2 cellular contexts compared by ENCODE assay signal in the genomic region with DNA sequence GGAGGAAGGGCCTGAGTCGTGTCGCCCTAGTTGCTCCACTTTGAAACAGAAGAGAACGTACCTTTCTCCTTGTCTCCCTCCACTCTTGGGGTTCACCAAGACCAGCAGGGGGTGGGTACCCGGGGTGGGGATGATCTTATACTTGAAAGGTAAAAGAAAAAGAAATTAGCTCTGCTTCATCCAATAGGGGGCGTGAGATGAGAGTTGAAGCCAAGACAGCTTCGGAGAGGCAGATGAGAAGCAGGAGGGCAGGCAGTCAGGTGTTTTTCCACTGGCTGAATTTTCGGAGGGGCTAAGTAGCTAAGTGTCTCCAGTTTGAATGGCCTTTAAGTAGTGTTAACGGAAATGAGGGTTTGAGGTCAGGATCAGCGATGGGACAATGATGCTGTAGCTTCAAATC.
TF ChIP-seq lines count a peak whose summit lies in the region.

No MANE protein-coding gene starts in this region.

TF ChIP-seq in GM12878, 131 proteins besides CTCF, POLR2A, EP300 and RAD21 (continued from another document):
- no peak for TF ChIP-seq ZNF24 (IDR thresholded peaks at IDR 0.05)
- no peak for TF ChIP-seq BHLHE40 (IDR thresholded peaks at IDR 0.05; ENCODE audit: borderline replicate concordance in 1 of 2, low read depth in 2 of 2, low read length in 1 of 2)
- no peak for TF ChIP-seq CREB1 (IDR thresholded peaks at IDR 0.05; ENCODE audit: low read depth)
- TF ChIP-seq MEF2A (IDR thresholded peaks at IDR 0.05; ENCODE audit: insufficient read depth, low read depth, low read length), result no peak
- no peak for TF ChIP-seq BACH1 (IDR thresholded peaks at IDR 0.05; ENCODE audit: borderline replicate concordance)
- no peak for TF ChIP-seq ZNF384 (IDR thresholded peaks at IDR 0.05; ENCODE audit: borderline replicate concordance, low read depth, low read length)
- TF ChIP-seq, protein P1, sequence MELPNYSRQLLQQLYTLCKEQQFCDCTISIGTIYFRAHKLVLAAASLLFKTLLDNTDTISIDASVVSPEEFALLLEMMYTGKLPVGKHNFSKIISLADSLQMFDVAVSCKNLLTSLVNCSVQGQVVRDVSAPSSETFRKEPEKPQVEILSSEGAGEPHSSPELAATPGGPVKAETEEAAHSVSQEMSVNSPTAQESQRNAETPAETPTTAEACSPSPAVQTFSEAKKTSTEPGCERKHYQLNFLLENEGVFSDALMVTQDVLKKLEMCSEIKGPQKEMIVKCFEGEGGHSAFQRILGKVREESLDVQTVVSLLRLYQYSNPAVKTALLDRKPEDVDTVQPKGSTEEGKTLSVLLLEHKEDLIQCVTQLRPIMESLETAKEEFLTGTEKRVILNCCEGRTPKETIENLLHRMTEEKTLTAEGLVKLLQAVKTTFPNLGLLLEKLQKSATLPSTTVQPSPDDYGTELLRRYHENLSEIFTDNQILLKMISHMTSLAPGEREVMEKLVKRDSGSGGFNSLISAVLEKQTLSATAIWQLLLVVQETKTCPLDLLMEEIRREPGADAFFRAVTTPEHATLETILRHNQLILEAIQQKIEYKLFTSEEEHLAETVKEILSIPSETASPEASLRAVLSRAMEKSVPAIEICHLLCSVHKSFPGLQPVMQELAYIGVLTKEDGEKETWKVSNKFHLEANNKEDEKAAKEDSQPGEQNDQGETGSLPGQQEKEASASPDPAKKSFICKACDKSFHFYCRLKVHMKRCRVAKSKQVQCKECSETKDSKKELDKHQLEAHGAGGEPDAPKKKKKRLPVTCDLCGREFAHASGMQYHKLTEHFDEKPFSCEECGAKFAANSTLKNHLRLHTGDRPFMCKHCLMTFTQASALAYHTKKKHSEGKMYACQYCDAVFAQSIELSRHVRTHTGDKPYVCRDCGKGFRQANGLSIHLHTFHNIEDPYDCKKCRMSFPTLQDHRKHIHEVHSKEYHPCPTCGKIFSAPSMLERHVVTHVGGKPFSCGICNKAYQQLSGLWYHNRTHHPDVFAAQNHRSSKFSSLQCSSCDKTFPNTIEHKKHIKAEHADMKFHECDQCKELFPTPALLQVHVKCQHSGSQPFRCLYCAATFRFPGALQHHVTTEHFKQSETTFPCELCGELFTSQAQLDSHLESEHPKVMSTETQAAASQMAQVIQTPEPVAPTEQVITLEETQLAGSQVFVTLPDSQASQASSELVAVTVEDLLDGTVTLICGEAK (IDR thresholded peaks at IDR 0.05; ENCODE audit: borderline replicate concordance), result no peak
- no peak for TF ChIP-seq BMI1 (IDR thresholded peaks at IDR 0.05; ENCODE audit: borderline replicate concordance)
- no peak for TF ChIP-seq SMARCA5 (IDR thresholded peaks at IDR 0.05)
- no peak for TF ChIP-seq NFXL1 (IDR thresholded peaks at IDR 0.05; ENCODE audit: borderline replicate concordance)
- TF ChIP-seq ZNF622 (IDR thresholded peaks at IDR 0.05), result no peak
- TF ChIP-seq, protein P2, sequence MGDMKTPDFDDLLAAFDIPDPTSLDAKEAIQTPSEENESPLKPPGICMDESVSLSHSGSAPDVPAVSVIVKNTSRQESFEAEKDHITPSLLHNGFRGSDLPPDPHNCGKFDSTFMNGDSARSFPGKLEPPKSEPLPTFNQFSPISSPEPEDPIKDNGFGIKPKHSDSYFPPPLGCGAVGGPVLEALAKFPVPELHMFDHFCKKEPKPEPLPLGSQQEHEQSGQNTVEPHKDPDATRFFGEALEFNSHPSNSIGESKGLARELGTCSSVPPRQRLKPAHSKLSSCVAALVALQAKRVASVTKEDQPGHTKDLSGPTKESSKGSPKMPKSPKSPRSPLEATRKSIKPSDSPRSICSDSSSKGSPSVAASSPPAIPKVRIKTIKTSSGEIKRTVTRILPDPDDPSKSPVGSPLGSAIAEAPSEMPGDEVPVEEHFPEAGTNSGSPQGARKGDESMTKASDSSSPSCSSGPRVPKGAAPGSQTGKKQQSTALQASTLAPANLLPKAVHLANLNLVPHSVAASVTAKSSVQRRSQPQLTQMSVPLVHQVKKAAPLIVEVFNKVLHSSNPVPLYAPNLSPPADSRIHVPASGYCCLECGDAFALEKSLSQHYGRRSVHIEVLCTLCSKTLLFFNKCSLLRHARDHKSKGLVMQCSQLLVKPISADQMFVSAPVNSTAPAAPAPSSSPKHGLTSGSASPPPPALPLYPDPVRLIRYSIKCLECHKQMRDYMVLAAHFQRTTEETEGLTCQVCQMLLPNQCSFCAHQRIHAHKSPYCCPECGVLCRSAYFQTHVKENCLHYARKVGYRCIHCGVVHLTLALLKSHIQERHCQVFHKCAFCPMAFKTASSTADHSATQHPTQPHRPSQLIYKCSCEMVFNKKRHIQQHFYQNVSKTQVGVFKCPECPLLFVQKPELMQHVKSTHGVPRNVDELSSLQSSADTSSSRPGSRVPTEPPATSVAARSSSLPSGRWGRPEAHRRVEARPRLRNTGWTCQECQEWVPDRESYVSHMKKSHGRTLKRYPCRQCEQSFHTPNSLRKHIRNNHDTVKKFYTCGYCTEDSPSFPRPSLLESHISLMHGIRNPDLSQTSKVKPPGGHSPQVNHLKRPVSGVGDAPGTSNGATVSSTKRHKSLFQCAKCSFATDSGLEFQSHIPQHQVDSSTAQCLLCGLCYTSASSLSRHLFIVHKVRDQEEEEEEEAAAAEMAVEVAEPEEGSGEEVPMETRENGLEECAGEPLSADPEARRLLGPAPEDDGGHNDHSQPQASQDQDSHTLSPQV (IDR thresholded peaks at IDR 0.05), result no peak
- TF ChIP-seq SREBF1 (IDR thresholded peaks at IDR 0.05; ENCODE audit: low read length), result no peak

TF ChIP-seq in liver, 16 proteins besides CTCF, POLR2A, EP300 and RAD21 (continued from another document):
- TF ChIP-seq, protein P3, sequence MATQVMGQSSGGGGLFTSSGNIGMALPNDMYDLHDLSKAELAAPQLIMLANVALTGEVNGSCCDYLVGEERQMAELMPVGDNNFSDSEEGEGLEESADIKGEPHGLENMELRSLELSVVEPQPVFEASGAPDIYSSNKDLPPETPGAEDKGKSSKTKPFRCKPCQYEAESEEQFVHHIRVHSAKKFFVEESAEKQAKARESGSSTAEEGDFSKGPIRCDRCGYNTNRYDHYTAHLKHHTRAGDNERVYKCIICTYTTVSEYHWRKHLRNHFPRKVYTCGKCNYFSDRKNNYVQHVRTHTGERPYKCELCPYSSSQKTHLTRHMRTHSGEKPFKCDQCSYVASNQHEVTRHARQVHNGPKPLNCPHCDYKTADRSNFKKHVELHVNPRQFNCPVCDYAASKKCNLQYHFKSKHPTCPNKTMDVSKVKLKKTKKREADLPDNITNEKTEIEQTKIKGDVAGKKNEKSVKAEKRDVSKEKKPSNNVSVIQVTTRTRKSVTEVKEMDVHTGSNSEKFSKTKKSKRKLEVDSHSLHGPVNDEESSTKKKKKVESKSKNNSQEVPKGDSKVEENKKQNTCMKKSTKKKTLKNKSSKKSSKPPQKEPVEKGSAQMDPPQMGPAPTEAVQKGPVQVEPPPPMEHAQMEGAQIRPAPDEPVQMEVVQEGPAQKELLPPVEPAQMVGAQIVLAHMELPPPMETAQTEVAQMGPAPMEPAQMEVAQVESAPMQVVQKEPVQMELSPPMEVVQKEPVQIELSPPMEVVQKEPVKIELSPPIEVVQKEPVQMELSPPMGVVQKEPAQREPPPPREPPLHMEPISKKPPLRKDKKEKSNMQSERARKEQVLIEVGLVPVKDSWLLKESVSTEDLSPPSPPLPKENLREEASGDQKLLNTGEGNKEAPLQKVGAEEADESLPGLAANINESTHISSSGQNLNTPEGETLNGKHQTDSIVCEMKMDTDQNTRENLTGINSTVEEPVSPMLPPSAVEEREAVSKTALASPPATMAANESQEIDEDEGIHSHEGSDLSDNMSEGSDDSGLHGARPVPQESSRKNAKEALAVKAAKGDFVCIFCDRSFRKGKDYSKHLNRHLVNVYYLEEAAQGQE (IDR thresholded peaks at IDR 0.05), result no peak
- no peak for TF ChIP-seq EGR1 (IDR thresholded peaks at IDR 0.05; ENCODE audit: low read depth in 2 of 2)
- no peak for TF ChIP-seq JUND (IDR thresholded peaks at IDR 0.05)
